In genomic region chr7:128073671-128074070, GRCh38 we compare ENCODE assay signal across 23 cellular contexts.
"Had no signal": no experiment of that assay in that cellular context is flagged by ENCODE, and none has a peak within 500 bp of the region (broad histone marks: within the 10 kb centered on the region; RNA-seq: fewer than 3 reads in every experiment).

No MANE protein-coding gene starts in this region.

- H3K36me3 Mint-ChIP-seq: naive B cell; natural killer cell treated with Interleukin-12 subunit alpha and Interleukin-12 subunit beta and Interleukin-15 and Interleukin-18, amount 100 ng/mL, for 72 hours had no signal

- H3K27me3 Mint-ChIP-seq: dendritic cell treated with granulocyte-macrophage colony-stimulating factor and Interleukin-4, amounts not matched to agents 40 ng/mL and 50 ng/mL, for 4 days; memory B cell; naive B cell; natural killer cell treated with Interleukin-12 subunit alpha and Interleukin-12 subunit beta and Interleukin-15 and Interleukin-18, amount 100 ng/mL, for 72 hours had no signal

- H3K27me3 ChIP-seq: colonic mucosa, gastrocnemius medialis, neural progenitor cell, ovary, sigmoid colon, testis, tibial nerve, upper lobe of left lung had no signal

- H3K4me1 Mint-ChIP-seq: endodermal cell had no signal

- H3K9me3 ChIP-seq: colonic mucosa, gastrocnemius medialis, ovary, psoas muscle, sigmoid colon, testis, tibial nerve, upper lobe of left lung had no signal

- H3K4me3 Mint-ChIP-seq: dendritic cell treated with granulocyte-macrophage colony-stimulating factor and Interleukin-4, amounts not matched to agents 40 ng/mL and 50 ng/mL, for 4 days; endodermal cell; memory B cell; naive B cell; natural killer cell treated with Interleukin-12 subunit alpha and Interleukin-12 subunit beta and Interleukin-15 and Interleukin-18, amount 100 ng/mL, for 72 hours; neural progenitor cell had no signal

- H3K27ac ChIP-seq: colonic mucosa, epithelial cell of prostate, gastrocnemius medialis, neural progenitor cell, ovary, psoas muscle, sigmoid colon, testis, tibial nerve, upper lobe of left lung had no signal

- H3K4me2 ChIP-seq: neural progenitor cell had no signal

- H3K4me1 ChIP-seq: gastrocnemius medialis, psoas muscle, sigmoid colon, testis had no signal

- H3K9me3 Mint-ChIP-seq: dendritic cell treated with granulocyte-macrophage colony-stimulating factor and Interleukin-4, amounts not matched to agents 40 ng/mL and 50 ng/mL, for 4 days; endodermal cell; memory B cell; naive B cell; natural killer cell treated with Interleukin-12 subunit alpha and Interleukin-12 subunit beta and Interleukin-15 and Interleukin-18, amount 100 ng/mL, for 72 hours; neural progenitor cell had no signal

- H3K9ac ChIP-seq: neural progenitor cell had no signal

- DNase-seq: colonic mucosa; effector CD8-positive, alpha-beta T cell; endodermal cell; foreskin fibroblast; gastrocnemius medialis; naive B cell; nucleus accumbens; ovary; right cardiac atrium; sigmoid colon; stimulated activated naive CD8-positive, alpha-beta T cell treated with anti-CD3 and anti-CD28 coated beads, Interleukin-15, Interleukin-2, amounts not matched to agents 100 U/mL and 50 U/mL, for 24 hours; substantia nigra; testis; upper lobe of left lung had no signal

- H2AFZ ChIP-seq: neural progenitor cell had no signal

- H3K36me3 ChIP-seq: colonic mucosa, gastrocnemius medialis, neural progenitor cell, ovary had no signal

- H3K27ac Mint-ChIP-seq: dendritic cell treated with granulocyte-macrophage colony-stimulating factor and Interleukin-4, amounts not matched to agents 40 ng/mL and 50 ng/mL, for 4 days; memory B cell; neural progenitor cell had no signal

- H3K4me3 ChIP-seq: colonic mucosa, gastrocnemius medialis, lung, neural progenitor cell, ovary, psoas muscle, sigmoid colon, testis, tibial nerve, upper lobe of left lung had no signal

- ATAC-seq: esophagus mucosa; gastrocnemius medialis; natural killer cell treated with Interleukin-12 subunit alpha and Interleukin-12 subunit beta and Interleukin-15 and Interleukin-18, amount 100 ng/mL, for 72 hours; psoas muscle; right cardiac atrium; stimulated activated naive CD8-positive, alpha-beta T cell treated with anti-CD3 and anti-CD28 coated beads, Interleukin-15, Interleukin-2, amounts not matched to agents 100 U/mL and 50 U/mL, for 24 hours had no signal
